ENCODE assay signal across 18 cellular contexts in the genomic region with DNA sequence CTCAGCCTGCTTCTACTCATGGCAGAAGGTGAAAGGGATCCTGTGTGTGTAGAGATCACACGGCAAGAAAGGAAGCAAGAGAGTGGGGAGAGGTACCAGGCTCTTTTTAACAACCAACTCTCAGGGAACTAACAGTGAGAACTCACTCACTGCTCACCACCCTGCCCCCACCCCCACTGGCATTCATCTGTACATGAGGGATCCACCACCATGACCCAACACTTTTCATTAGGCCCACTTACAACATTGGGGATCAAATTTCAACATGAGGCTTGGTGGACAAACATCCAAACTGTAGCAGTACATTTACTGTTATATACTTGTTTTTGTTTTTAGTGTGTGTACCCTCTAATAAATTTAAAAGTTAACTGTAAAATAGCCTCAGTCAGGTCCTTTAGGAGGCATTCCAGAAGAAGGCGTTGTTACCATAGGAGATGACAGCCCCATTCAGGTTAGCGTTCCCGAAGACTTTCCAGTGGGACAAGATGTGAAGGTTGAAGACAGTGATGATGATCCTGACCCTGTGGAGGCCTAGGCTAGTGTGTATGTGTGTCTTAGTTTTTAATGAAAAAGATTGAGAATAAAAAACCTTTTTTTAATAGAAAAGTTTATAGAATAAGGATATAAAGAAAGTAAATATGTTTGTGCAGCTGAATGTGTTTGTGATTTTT. TPM values are rescaled to one million over a fixed set of nuclear protein-coding genes. Genes with fewer than 3 reads are reported as not detected.
DNase-seq lines count a peak whose midpoint lies in the region; ATAC-seq, FAIRE-seq and TF ChIP-seq lines count a peak whose summit lies in the region.
"Had no signal": no experiment of that assay in that cellular context is flagged by ENCODE, and none has a peak within 500 bp of the region (broad histone marks: within the 10 kb centered on the region; RNA-seq: fewer than 3 reads in every experiment).

No MANE protein-coding gene starts in this region.

- TF ChIP-seq EP300 in H1 (IDR thresholded peaks at IDR 0.05; ENCODE audit: borderline replicate concordance in 1 of 2, low read depth in 2 of 2, low read length in 2 of 2): no peak

- H3K23me2 ChIP-seq in H1 (ENCODE audit: low read depth, low read length): no peaks in the 10 kb centered on the region

- H3K27me3 ChIP-seq in GM23338 (ENCODE audit: insufficient read depth) (no peaks in the 10 kb centered on the region), H1 (replicated peaks in 1 of 4; ENCODE audit: control insufficient read depth in 3 of 4, extremely low read depth in 1 of 4, insufficient read depth in 3 of 4, low read length in 3 of 4) (no peaks in the 10 kb centered on the region)
- H3K27me3 ChIP-seq: thyroid gland had no signal

- H2AFZ ChIP-seq in GM23338 (no peak overlapping the region), H1 (ENCODE audit: low read length) (no peak overlapping the region)

- peaks cover 14% of the 10 kb centered on the region for H3K4me1 Mint-ChIP-seq in GM23338

- no peak for FAIRE-seq in H1 (lab: Jason Lieb, UNC)
- FAIRE-seq: G401.6 had no signal

- no peaks in the 10 kb centered on the region for H3F3A ChIP-seq in GM23338 (replicated peaks; ENCODE audit: low read depth)

- H3K9ac ChIP-seq in H1 (replicated peaks in 1 of 4; ENCODE audit: extremely low read depth in 1 of 4, low read depth in 3 of 4, low read length in 3 of 4): no peak overlapping the region

- no peaks in the 10 kb centered on the region for H3K36me3 ChIP-seq in GM23338 (ENCODE audit: insufficient read depth)
- no peaks in the 10 kb centered on the region for H3K36me3 ChIP-seq in H1 (ENCODE audit: control insufficient read depth in 2 of 4, insufficient read depth in 4 of 4, low read length in 3 of 4)
- H3K36me3 ChIP-seq: thyroid gland had no signal

- H2BK5ac ChIP-seq in H1 (ENCODE audit: low read depth, low read length): no peak overlapping the region; the same call in 1 of the 2 replicates

- H3K27ac Mint-ChIP-seq in GM23338: peak overlapping the region; percentile 54
- H3K27ac Mint-ChIP-seq: activated naive CD8-positive, alpha-beta T cell treated with anti-CD3 and anti-CD28 coated beads, Interleukin-2, amount 10 ng/mL, durations not matched to agents 7 days and 5 days had no signal

- H4K91ac ChIP-seq in H1 (replicated peaks; ENCODE audit: insufficient read length, low read length): peak overlapping the region; percentile 19

- WGBS in H1 (ENCODE audit: extremely low coverage in 1 of 2, insufficient coverage in 1 of 2, insufficient read length in 1 of 2, insufficient replicate concordance in 2 of 2, low coverage in 1 of 2, low lambda C conversion rate in 2 of 2, missing lambda C conversion rate in 1 of 2), 2 experiments: 85% methylated on average over 4 of the region's 4 CpGs; no CpG with 5 or more reads in 1 of the 2 experiments

- no peaks in the 10 kb centered on the region for H3K9me3 Mint-ChIP-seq in GM23338
- H3K9me3 Mint-ChIP-seq: activated naive CD8-positive, alpha-beta T cell treated with anti-CD3 and anti-CD28 coated beads, Interleukin-2, amount 10 ng/mL, durations not matched to agents 7 days and 5 days; naive thymus-derived CD8-positive, alpha-beta T cell had no signal

- H3K4me3 ChIP-seq in GM23338: no peak overlapping the region
- H3K4me3 ChIP-seq in H1 (ENCODE audit: extremely low read depth in 1 of 4, insufficient read depth in 2 of 4, low read depth in 3 of 4, low read length in 4 of 4): no peak overlapping the region
- H3K4me3 ChIP-seq: coronary artery, thyroid gland had no signal

- H3K4me1 ChIP-seq in GM23338 (ENCODE audit: insufficient read depth) (peaks cover 10% of the 10 kb centered on the region), H1 (replicated peaks in 1 of 4; ENCODE audit: control insufficient read depth in 3 of 4, insufficient read depth in 4 of 4, low read length in 3 of 4) (peaks cover 0 to 7% (median 3%) of the 10 kb centered on the region in 4 experiments; a peak in 3 of 7 replicates)

- no peak overlapping the region for H4K8ac ChIP-seq in H1 (ENCODE audit: extremely low read depth, insufficient read depth, low read length)

- H3K18ac ChIP-seq in H1 (ENCODE audit: extremely low read depth, low read length): no peak overlapping the region

- peaks cover 16% of the 10 kb centered on the region for H3K79me1 ChIP-seq in H1 (ENCODE audit: low read depth, low read length)

- H3K9me2 ChIP-seq in GM23338 (ENCODE audit: insufficient read depth): no peaks in the 10 kb centered on the region

- H4K20me1 ChIP-seq in GM23338 (replicated peaks; ENCODE audit: insufficient read depth): peaks cover 18% of the 10 kb centered on the region
- H4K20me1 ChIP-seq in H1 (replicated peaks in 1 of 2; ENCODE audit: control insufficient read depth in 1 of 2, insufficient read depth in 2 of 2, low read length in 2 of 2): peaks cover 5 to 6% of the 10 kb centered on the region in 2 experiments

- no peak overlapping the region for H3K4ac ChIP-seq in H1 (replicated peaks; ENCODE audit: insufficient read length, low read depth, low read length)

- no peak overlapping the region for H2AK5ac ChIP-seq in H1 (ENCODE audit: low read depth, low read length)

- no peak overlapping the region for H2BK20ac ChIP-seq in H1 (ENCODE audit: low read length)

- peak; percentile 72 for ATAC-seq in GM23338
- ATAC-seq in omental fat pad (ENCODE audit: low FRiP score): peak; percentile 37
- no peak for ATAC-seq in HG02852 (IDR thresholded peaks at IDR 0.05; ENCODE audit: unreplicated experiment)
- ATAC-seq in HG02970 (IDR thresholded peaks at IDR 0.05; ENCODE audit: low FRiP score, unreplicated experiment): no peak
- ATAC-seq: naive thymus-derived CD8-positive, alpha-beta T cell had no signal

- H3K4me3 Mint-ChIP-seq in GM23338: no peak overlapping the region
- H3K4me3 Mint-ChIP-seq: activated naive CD8-positive, alpha-beta T cell treated with anti-CD3 and anti-CD28 coated beads, Interleukin-2, amount 10 ng/mL, durations not matched to agents 7 days and 5 days had no signal

- no peak for TF ChIP-seq POLR2A in H1 (IDR thresholded peaks at IDR 0.05; ENCODE audit: control extremely low read depth in 1 of 2, low read depth in 2 of 2, low read length in 2 of 2)

- H2BK120ac ChIP-seq in H1 (replicated peaks; ENCODE audit: low read depth, low read length): no peak overlapping the region

- intact Hi-C loops in head of caudate nucleus (cut with DNase I): no loop called here

- no peaks in the 10 kb centered on the region for H3K27me3 Mint-ChIP-seq in GM23338 (ENCODE audit: insufficient read depth, low read depth, poor library complexity)
- H3K27me3 Mint-ChIP-seq: activated naive CD8-positive, alpha-beta T cell treated with anti-CD3 and anti-CD28 coated beads, Interleukin-2, amount 10 ng/mL, durations not matched to agents 7 days and 5 days; naive thymus-derived CD8-positive, alpha-beta T cell had no signal

- no peak overlapping the region for H3K4me2 ChIP-seq in GM23338
- H3K4me2 ChIP-seq in H1 (ENCODE audit: insufficient read depth in 1 of 2, low read depth in 2 of 2, low read length in 2 of 2): no peak overlapping the region

- no peak overlapping the region for H3K14ac ChIP-seq in H1 (ENCODE audit: insufficient read length)

- TF ChIP-seq CTCF in GM23338 (conservative IDR thresholded peaks at IDR 0.05; ENCODE audit: low read depth in 2 of 2) (no peak), H1 (IDR thresholded peaks at IDR 0.05; ENCODE audit: control extremely low read depth in 1 of 3, insufficient read depth in 1 of 3, low read depth in 1 of 3, low read length in 3 of 3) (no peak), omental fat pad (IDR thresholded peaks at IDR 0.05) (no peak)

- POLR2A ChIA-PET in H1 (lab: Charles Lee; ENCODE audit: partially characterized antibody): interaction anchor here (1.7 kb wide), 1 partner anchor 10 kb away, joined by 11 read pairs; a partner anchor contains a TSS

- TF ChIP-seq RAD21 in H1 (IDR thresholded peaks at IDR 0.05 in 1 of 2, conservative IDR thresholded peaks at IDR 0.05 in 1 of 2; ENCODE audit: low read depth in 2 of 2, low read length in 2 of 2): no peak

- no peak for DNase-seq in GM23338 (ENCODE audit: low spot score)
- DNase-seq in M059J (ENCODE audit: low read depth): peak; percentile 51
- no peak for DNase-seq in H1 (ENCODE audit: low read depth in 1 of 2, low spot score in 2 of 2)
- no peak for DNase-seq in omental fat pad (ENCODE audit: low spot score)
- no peak for DNase-seq in head of caudate nucleus
- DNase-seq: activated CD4-positive, alpha-beta T cell treated with anti-CD3 and anti-CD28 coated beads for 4 hours; activated naive CD8-positive, alpha-beta T cell treated with anti-CD3 and anti-CD28 coated beads, Interleukin-2, amount 10 ng/mL, durations not matched to agents 7 days and 5 days; naive thymus-derived CD8-positive, alpha-beta T cell; NCI-H146; stimulated activated CD4-positive, alpha-beta T cell treated with anti-CD3 and anti-CD28 coated beads, Interleukin-1b, Interleukin-23, amount 100 ng/mL, for 48 hours; T-helper 2 cell had no signal

- no peak overlapping the region for H2BK15ac ChIP-seq in H1 (ENCODE audit: low read length)

- no peak overlapping the region for H4K5ac ChIP-seq in H1 (ENCODE audit: insufficient read length, low read depth, low read length)

- CTCF ChIA-PET in H1 (lab: Charles Lee; ENCODE audit: partially characterized antibody): interaction anchor here (7.7 kb wide), 1 partner anchor 10 kb away, joined by 57 read pairs; a partner anchor contains a TSS

- H3K56ac ChIP-seq in H1 (replicated peaks; ENCODE audit: insufficient read length, low read depth, low read length): no peak overlapping the region

- no peaks in the 10 kb centered on the region for H3K9me3 ChIP-seq in H1 (ENCODE audit: insufficient read depth in 2 of 2, low read depth in 1 of 2, low read length in 1 of 2)
- H3K9me3 ChIP-seq: thyroid gland had no signal

- H3K79me2 ChIP-seq in GM23338 (replicated peaks; ENCODE audit: insufficient read depth): peaks cover 100% of the 10 kb centered on the region
- peaks cover 6 to 98% of the 10 kb centered on the region in 2 experiments for H3K79me2 ChIP-seq in H1 (ENCODE audit: control insufficient read depth in 1 of 2, insufficient read depth in 2 of 2, low read length in 2 of 2)

- no peak overlapping the region for H2BK12ac ChIP-seq in H1 (ENCODE audit: low read depth, low read length)

- H3K27ac ChIP-seq in GM23338 (ENCODE audit: low read depth): no peak overlapping the region
- H3K27ac ChIP-seq in H1 (ENCODE audit: low read depth, low read length): no peak overlapping the region
- H3K27ac ChIP-seq: C4-2B, coronary artery, epithelial cell of prostate, thyroid gland had no signal

- no peaks in the 10 kb centered on the region for H3K36me3 Mint-ChIP-seq in GM23338 (ENCODE audit: low read depth)

- H3K23ac ChIP-seq in H1 (ENCODE audit: insufficient read length): no peak overlapping the region

RNA-seq across cellular contexts. Expression of a gene that starts 11.3 kb away (rescaled TPM):
- 23.2 and 26.0 TPM in 2 replicates for total RNA-seq in GM23338 (2014; rRNA removed; shearing (Covaris generic))
- 31.5 and 40.9 TPM in 2 replicates for polyA plus RNA-seq in GM23338 (2016; fragmentation: Nextera tagmentation; extraction: Ambion mirVana)
- 27.1 and 28.4 TPM in 2 replicates for total RNA-seq in M059J (2014; rRNA removed; shearing (Covaris generic))
- 31.8 and 32.0 TPM in 2 replicates for total RNA-seq in H1 (2021; fragmentation: NEBNext Ultra II Directional; extraction: Animal tissue kit (Norgen Biotek cat#: 25700))
- polyA plus RNA-seq in H1 (2011; rRNA removed): 4.9 and 9.8 TPM in 2 replicates
- 8.3 TPM for polyA plus RNA-seq in H1 (2011; cell fraction: cytosol; rRNA removed)
- 14.2 TPM for polyA plus RNA-seq in H1 (2011; cell fraction: nucleus; rRNA removed)
- polyA plus RNA-seq in H1 (2012, experiment 1 of 2): 9.8 to 15.7 TPM (median 13.0 TPM) in 4 replicates
- polyA plus RNA-seq in H1 (2012, experiment 2 of 2): 0.68 TPM
- 13.4 TPM for polyA plus RNA-seq in H1 (2013, experiment 1 of 2)
- 12.6 TPM for polyA plus RNA-seq in H1 (2013, experiment 2 of 2)
- 18.0 and 18.6 TPM in 2 replicates for polyA minus RNA-seq in H1 (2011; rRNA and poly(A)+ RNA removed)
- polyA minus RNA-seq in H1 (2011; cell fraction: cytosol; rRNA and poly(A)+ RNA removed): 20.5 TPM
- 60.6 TPM for polyA minus RNA-seq in H1 (2011; cell fraction: nucleus; rRNA and poly(A)+ RNA removed)
- total RNA-seq in omental fat pad: 10 to 100 TPM; 21.7 to 44.6 (median 28.1) TPM

Comparison
In these comparisons a context has a peak if more than half of its experiments do, and no peak if none do; other contexts are left out.
1. ATAC-seq: peak in GM23338 (single experiment) and omental fat pad (single experiment); none in HG02852 (single experiment) and HG02970 (single experiment).